1 cellular context compared by ENCODE assay signal in the genomic region with DNA sequence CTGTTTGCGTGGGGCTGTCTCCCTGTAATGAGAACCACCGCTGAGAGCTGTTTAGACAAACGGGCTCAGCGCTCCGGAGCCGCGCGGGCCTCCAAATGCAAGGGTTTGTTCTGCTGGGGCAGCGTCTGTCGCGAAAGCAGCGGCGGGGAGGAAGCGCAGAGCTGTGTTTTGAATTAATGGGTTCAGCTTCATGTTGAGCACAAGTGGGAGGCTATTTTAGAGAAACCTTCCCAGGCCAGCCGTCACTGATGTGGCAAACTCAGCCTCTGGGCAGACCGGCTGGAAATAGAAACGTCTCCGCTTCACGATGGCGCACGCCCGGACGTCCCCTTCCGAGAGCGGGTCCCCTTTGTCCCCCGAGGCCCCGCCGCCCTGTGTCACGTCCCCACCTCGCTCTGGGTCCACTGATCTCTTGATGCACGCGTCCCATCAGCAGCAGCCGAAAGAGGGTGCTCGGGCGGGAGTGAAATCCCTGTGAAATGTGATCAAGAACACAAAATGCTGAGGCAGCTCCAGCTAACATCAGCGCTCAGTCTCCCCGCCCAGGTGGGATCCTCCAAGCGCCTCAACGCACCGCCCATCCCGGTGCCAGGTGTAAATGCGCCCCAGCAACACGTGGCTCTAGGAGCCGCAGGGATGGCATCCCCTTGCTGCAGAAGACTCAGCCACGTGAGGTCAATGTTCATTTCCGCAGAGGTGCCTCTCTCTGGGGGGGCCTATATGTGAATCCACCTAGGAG.
TF ChIP-seq lines count a peak whose summit lies in the region.

No MANE protein-coding gene starts in this region.

TF ChIP-seq in HEK293, 187 proteins besides CTCF, POLR2A, EP300 and RAD21 (continued from another document):
- TF ChIP-seq, protein P1, sequence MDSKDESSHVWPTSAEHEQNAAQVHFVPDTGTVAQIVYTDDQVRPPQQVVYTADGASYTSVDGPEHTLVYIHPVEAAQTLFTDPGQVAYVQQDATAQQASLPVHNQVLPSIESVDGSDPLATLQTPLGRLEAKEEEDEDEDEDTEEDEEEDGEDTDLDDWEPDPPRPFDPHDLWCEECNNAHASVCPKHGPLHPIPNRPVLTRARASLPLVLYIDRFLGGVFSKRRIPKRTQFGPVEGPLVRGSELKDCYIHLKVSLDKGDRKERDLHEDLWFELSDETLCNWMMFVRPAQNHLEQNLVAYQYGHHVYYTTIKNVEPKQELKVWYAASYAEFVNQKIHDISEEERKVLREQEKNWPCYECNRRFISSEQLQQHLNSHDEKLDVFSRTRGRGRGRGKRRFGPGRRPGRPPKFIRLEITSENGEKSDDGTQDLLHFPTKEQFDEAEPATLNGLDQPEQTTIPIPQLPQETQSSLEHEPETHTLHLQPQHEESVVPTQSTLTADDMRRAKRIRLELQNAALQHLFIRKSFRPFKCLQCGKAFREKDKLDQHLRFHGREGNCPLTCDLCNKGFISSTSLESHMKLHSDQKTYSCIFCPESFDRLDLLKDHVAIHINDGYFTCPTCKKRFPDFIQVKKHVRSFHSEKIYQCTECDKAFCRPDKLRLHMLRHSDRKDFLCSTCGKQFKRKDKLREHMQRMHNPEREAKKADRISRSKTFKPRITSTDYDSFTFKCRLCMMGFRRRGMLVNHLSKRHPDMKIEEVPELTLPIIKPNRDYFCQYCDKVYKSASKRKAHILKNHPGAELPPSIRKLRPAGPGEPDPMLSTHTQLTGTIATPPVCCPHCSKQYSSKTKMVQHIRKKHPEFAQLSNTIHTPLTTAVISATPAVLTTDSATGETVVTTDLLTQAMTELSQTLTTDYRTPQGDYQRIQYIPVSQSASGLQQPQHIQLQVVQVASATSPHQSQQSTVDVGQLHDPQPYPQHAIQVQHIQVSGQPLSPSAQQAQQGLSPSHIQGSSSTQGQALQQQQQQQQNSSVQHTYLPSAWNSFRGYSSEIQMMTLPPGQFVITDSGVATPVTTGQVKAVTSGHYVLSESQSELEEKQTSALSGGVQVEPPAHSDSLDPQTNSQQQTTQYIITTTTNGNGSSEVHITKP (tag by site-specific recombination; IDR thresholded peaks at IDR 0.05), result peak; percentile 28
- TF ChIP-seq, protein P2, sequence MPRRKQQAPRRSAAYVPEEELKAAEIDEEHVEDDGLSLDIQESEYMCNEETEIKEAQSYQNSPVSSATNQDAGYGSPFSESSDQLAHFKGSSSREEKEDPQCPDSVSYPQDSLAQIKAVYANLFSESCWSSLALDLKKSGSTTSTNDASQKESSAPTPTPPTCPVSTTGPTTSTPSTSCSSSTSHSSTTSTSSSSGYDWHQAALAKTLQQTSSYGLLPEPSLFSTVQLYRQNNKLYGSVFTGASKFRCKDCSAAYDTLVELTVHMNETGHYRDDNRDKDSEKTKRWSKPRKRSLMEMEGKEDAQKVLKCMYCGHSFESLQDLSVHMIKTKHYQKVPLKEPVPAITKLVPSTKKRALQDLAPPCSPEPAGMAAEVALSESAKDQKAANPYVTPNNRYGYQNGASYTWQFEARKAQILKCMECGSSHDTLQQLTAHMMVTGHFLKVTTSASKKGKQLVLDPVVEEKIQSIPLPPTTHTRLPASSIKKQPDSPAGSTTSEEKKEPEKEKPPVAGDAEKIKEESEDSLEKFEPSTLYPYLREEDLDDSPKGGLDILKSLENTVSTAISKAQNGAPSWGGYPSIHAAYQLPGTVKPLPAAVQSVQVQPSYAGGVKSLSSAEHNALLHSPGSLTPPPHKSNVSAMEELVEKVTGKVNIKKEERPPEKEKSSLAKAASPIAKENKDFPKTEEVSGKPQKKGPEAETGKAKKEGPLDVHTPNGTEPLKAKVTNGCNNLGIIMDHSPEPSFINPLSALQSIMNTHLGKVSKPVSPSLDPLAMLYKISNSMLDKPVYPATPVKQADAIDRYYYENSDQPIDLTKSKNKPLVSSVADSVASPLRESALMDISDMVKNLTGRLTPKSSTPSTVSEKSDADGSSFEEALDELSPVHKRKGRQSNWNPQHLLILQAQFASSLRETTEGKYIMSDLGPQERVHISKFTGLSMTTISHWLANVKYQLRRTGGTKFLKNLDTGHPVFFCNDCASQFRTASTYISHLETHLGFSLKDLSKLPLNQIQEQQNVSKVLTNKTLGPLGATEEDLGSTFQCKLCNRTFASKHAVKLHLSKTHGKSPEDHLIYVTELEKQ (tag by site-specific recombination; IDR thresholded peaks at IDR 0.05; ENCODE audit: borderline replicate concordance), result no peak
- no peak for TF ChIP-seq ZFP37 (tag by site-specific recombination; IDR thresholded peaks at IDR 0.05)
